ENCODE assay signal across 1 cellular context in genomic region chr11:58578136-58578634, GRCh38.
TF ChIP-seq lines count a peak whose summit lies in the region.

No MANE protein-coding gene starts in this region.

TF ChIP-seq in H1, 55 proteins besides CTCF, POLR2A, EP300 and RAD21 (continued from another document):
- TF ChIP-seq SIX5 (IDR thresholded peaks at IDR 0.05; ENCODE audit: low read depth, low read length), result peak; percentile 85
